24 cellular contexts compared by ENCODE assay signal in genomic region chr12:77372026-77372425, GRCh38.
"Had no signal": no experiment of that assay in that cellular context is flagged by ENCODE, and none has a peak within 500 bp of the region (broad histone marks: within the 10 kb centered on the region; RNA-seq: fewer than 3 reads in every experiment).

No MANE protein-coding gene starts in this region.

- H3K27me3 ChIP-seq: ascending aorta, brain microvascular endothelial cell, heart right ventricle, sigmoid colon, spleen had no signal

- H3K4me1 ChIP-seq: ascending aorta, sigmoid colon had no signal

- H3K36me3 ChIP-seq: ascending aorta, brain microvascular endothelial cell, heart right ventricle, sigmoid colon, spleen had no signal

- H3K27ac ChIP-seq: ascending aorta, brain microvascular endothelial cell, coronary artery, epithelial cell of prostate, heart right ventricle, sigmoid colon had no signal

- H3K9me3 ChIP-seq: ascending aorta, sigmoid colon, spleen had no signal

- H3K4me3 ChIP-seq: ascending aorta, coronary artery, heart right ventricle, sigmoid colon, spleen had no signal

- ATAC-seq: activated CD4-positive, alpha-beta T cell treated with anti-CD3 and anti-CD28 coated beads for 36 hours; activated naive CD4-positive, alpha-beta T cell treated with anti-CD3 and anti-CD28 coated beads, Interleukin-2, amount 50 U/mL, for 72 hours; activated T-helper 17 cell treated with anti-CD3 and anti-CD28 coated beads, Interleukin-2, amount 50 U/mL, for 72 hours; heart right ventricle; left ventricle myocardium superior; natural killer cell; WTC11 had no signal

- DNase-seq: activated CD4-positive, alpha-beta T cell treated with anti-CD3 and anti-CD28 coated beads for 36 hours; activated CD4-positive, alpha-beta T cell treated with anti-CD3 and anti-CD28 coated beads, Interleukin-2, amount 50 U/mL, for 4 hours; activated CD8-positive, alpha-beta memory T cell treated with anti-CD3 and anti-CD28 coated beads for 24 hours; activated CD8-positive, alpha-beta memory T cell treated with anti-CD3 and anti-CD28 coated beads, Interleukin-2, amount 50 U/mL, for 4 hours; activated T-cell treated with anti-CD3 and anti-CD28 coated beads, Interleukin-2, amount 50 U/mL, for 24 hours; brain microvascular endothelial cell; endodermal cell; heart right ventricle; left ventricle myocardium superior; mammary epithelial cell; natural killer cell; retina; sigmoid colon; spleen; stimulated activated CD4-positive, alpha-beta T cell treated with anti-CD3 and anti-CD28 coated beads, Interleukin-4, amount 100 ng/mL, for 1 hour; stimulated activated naive CD4-positive, alpha-beta T cell; T-helper 1 cell; T-helper 9 cell had no signal
